ENCODE assay signal across 8 cellular contexts in genomic region chr12:87953257-87953860, GRCh38.
DNase-seq lines count a peak whose midpoint lies in the region; ATAC-seq and TF ChIP-seq lines count a peak whose summit lies in the region.

No MANE protein-coding gene starts in this region.

- no peak overlapping the region for H3K4me2 ChIP-seq in neuronal stem cell (ENCODE audit: insufficient read depth, low read length, poor library complexity, severe bottlenecking)

- peak overlapping the region; percentile 73 for H2AFZ ChIP-seq in neuronal stem cell (ENCODE audit: low read length)

- H3K79me1 ChIP-seq in neuronal stem cell (ENCODE audit: low read depth, low read length) = no peaks in the 10 kb centered on the region

- no peak overlapping the region for H3K27ac Mint-ChIP-seq in chondrocyte (ENCODE audit: unreplicated experiment)

- H3K9me3 Mint-ChIP-seq in chondrocyte (ENCODE audit: low read depth) = no peaks in the 10 kb centered on the region

- no peak overlapping the region for H2AK5ac ChIP-seq in neuronal stem cell (ENCODE audit: low read depth, low read length)

- DNase-seq in AG08396 (ENCODE audit: low spot score) (peak; percentile 33), NCI-H460 (ENCODE audit: extremely low read depth, low read depth) (peak; percentile 63), chondrocyte (ENCODE audit: low spot score) (no peak), neuronal stem cell (ENCODE audit: low spot score) (peak; percentile 36), NCI-H1092 treated with DMSO at 0.1 percent for 48 hours (lab: John Stamatoyannopoulos, UW) (no peak)

- no peak overlapping the region for H3K9ac ChIP-seq in neuronal stem cell (ENCODE audit: low read depth, low read length, poor library complexity)

- H3K27ac ChIP-seq in neuronal stem cell (replicated peaks; ENCODE audit: low read length) = no peak overlapping the region

- no peak overlapping the region for H4K8ac ChIP-seq in neuronal stem cell (ENCODE audit: low read depth, low read length)

- no peak overlapping the region for H3K4me3 Mint-ChIP-seq in chondrocyte (ENCODE audit: unreplicated experiment)

- no peak overlapping the region for H3K4me3 ChIP-seq in neuronal stem cell (ENCODE audit: low read length in 2 of 2)

- peak; percentile 62 for ATAC-seq in GM19351 (IDR thresholded peaks at IDR 0.05; ENCODE audit: unreplicated experiment)
- ATAC-seq in GM18519 (IDR thresholded peaks at IDR 0.05; ENCODE audit: low FRiP score, unreplicated experiment) = no peak
- ATAC-seq in activated CD4-positive, CD25-positive, alpha-beta regulatory T cell treated with anti-CD3 and anti-CD28 coated beads, Interleukin-2, amount 50 U/mL, for 24 hours = no peak

- no peak overlapping the region for H2BK120ac ChIP-seq in neuronal stem cell (ENCODE audit: low read depth, low read length)

- no peak overlapping the region for H4K91ac ChIP-seq in neuronal stem cell (ENCODE audit: low read depth, low read length, poor library complexity)

- H3K14ac ChIP-seq in neuronal stem cell (ENCODE audit: low read length) = no peak overlapping the region

- no CpG with 5 or more reads among the region's 3 CpGs for WGBS in neuronal stem cell (ENCODE audit: extremely low coverage in 2 of 2, insufficient read length in 2 of 2, insufficient replicate concordance in 1 of 2), 2 donors

- no peaks in the 10 kb centered on the region for H3K4me1 Mint-ChIP-seq in chondrocyte (ENCODE audit: low read depth)

- H2BK15ac ChIP-seq in neuronal stem cell (ENCODE audit: low read length) = no peak overlapping the region

- no peak overlapping the region for H2BK5ac ChIP-seq in neuronal stem cell (ENCODE audit: low read length)

- no peak overlapping the region for H2BK12ac ChIP-seq in neuronal stem cell (ENCODE audit: low read length)

- H3K27me3 ChIP-seq in neuronal stem cell (ENCODE audit: control insufficient read depth in 3 of 3, insufficient read depth in 3 of 3, low read depth in 1 of 3, low read length in 3 of 3) = no peaks in the 10 kb centered on the region

- H3K23ac ChIP-seq in neuronal stem cell (ENCODE audit: low read depth, low read length, poor library complexity) = no peak overlapping the region

- H3K9me3 ChIP-seq in neuronal stem cell (replicated peaks in 1 of 2; ENCODE audit: control insufficient read depth in 2 of 2, insufficient read depth in 1 of 2, low read depth in 1 of 2, low read length in 2 of 2) = no peaks in the 10 kb centered on the region

- no peak overlapping the region for H3K18ac ChIP-seq in neuronal stem cell (ENCODE audit: low read length)

- H3K4ac ChIP-seq in neuronal stem cell (ENCODE audit: low read length) = no peak overlapping the region

- H3K27me3 Mint-ChIP-seq in chondrocyte (ENCODE audit: low read depth) = peaks cover 9% of the 10 kb centered on the region

- H3K36me3 Mint-ChIP-seq in chondrocyte (ENCODE audit: low read depth) = no peaks in the 10 kb centered on the region

- no peaks in the 10 kb centered on the region for H3K36me3 ChIP-seq in neuronal stem cell (replicated peaks in 1 of 2; ENCODE audit: control insufficient read depth in 2 of 2, insufficient read depth in 2 of 2, low read length in 2 of 2)

- peaks cover 3% of the 10 kb centered on the region in 2 donors for H3K4me1 ChIP-seq in neuronal stem cell (ENCODE audit: control insufficient read depth in 2 of 2, insufficient read depth in 1 of 2, low read depth in 1 of 2, low read length in 2 of 2)

- TF ChIP-seq CTCF in chondrocyte (IDR thresholded peaks at IDR 0.05) = peak; percentile 88

Comparison
In these comparisons a context has a peak if more than half of its experiments do, and no peak if none do; other contexts are left out.
1. DNase-seq: peak in AG08396 (single experiment), NCI-H460 (single experiment) and neuronal stem cell (single experiment); none in chondrocyte (single experiment) and NCI-H1092 treated with DMSO at 0.1 percent for 48 hours (single experiment).